21 cellular contexts compared by ENCODE assay signal in genomic region chr5:68245325-68245724, GRCh38.
DNase-seq lines count a peak whose midpoint lies in the region; TF ChIP-seq lines count a peak whose summit lies in the region.
"Had no signal": no experiment of that assay in that cellular context is flagged by ENCODE, and none has a peak within 500 bp of the region (broad histone marks: within the 10 kb centered on the region; RNA-seq: fewer than 3 reads in every experiment).

No MANE protein-coding gene starts in this region.

- in situ Hi-C loops in brain microvascular endothelial cell (cut with HindIII; ENCODE audit: low pct_ligation_motif_present, low sequenced_read_pairs): no loop called here

- peak overlapping the region; percentile 78 for H3K4me2 ChIP-seq in Loucy (ENCODE audit: low read depth, low read length, poor library complexity, severe bottlenecking)

- H3F3A ChIP-seq in Loucy (ENCODE audit: low read depth): peaks cover 12% of the 10 kb centered on the region; the same call in 1 of the 2 replicates

- H3K36me3 ChIP-seq in Loucy (ENCODE audit: insufficient read depth, low read length): 0 out of 2 replicates have a peak, but pooled peaks cover 10% of the 10 kb centered on the region
- H3K36me3 ChIP-seq in neutrophil: no peaks in the 10 kb centered on the region
- H3K36me3 ChIP-seq in brain microvascular endothelial cell (replicated peaks): no peaks in the 10 kb centered on the region
- H3K36me3 ChIP-seq: gastrocnemius medialis, MG63, sigmoid colon, suprapubic skin had no signal

- peak overlapping the region; percentile 16 for H3K27ac ChIP-seq in neutrophil
- no peak overlapping the region for H3K27ac ChIP-seq in brain microvascular endothelial cell
- H3K27ac ChIP-seq: suprapubic skin had no signal

- H3K9me3 ChIP-seq in Loucy (ENCODE audit: insufficient read depth, low read depth, low read length) (no peaks in the 10 kb centered on the region), neutrophil (no peaks in the 10 kb centered on the region)
- H3K9me3 ChIP-seq: gastrocnemius medialis, MG63, sigmoid colon, suprapubic skin had no signal

- no peaks in the 10 kb centered on the region for H3K9me2 ChIP-seq in Loucy (replicated peaks; ENCODE audit: low read depth, low read length)

- peak; percentile 73 for DNase-seq in EH (ENCODE audit: low read depth)
- DNase-seq in fibroblast of gingiva (ENCODE audit: low read depth): peak; percentile 39
- no peak for DNase-seq in brain microvascular endothelial cell
- no peak for DNase-seq in hepatic stellate cell (ENCODE audit: low spot score)
- no peak for DNase-seq in inferior parietal cortex (ENCODE audit: extremely low spot score)
- DNase-seq: activated CD4-positive, alpha-beta T cell treated with anti-CD3 and anti-CD28 coated beads, Interleukin-2, amount 50 U/mL, for 48 hours; activated naive CD8-positive, alpha-beta T cell treated with anti-CD3 and anti-CD28 coated beads, Interleukin-2, amount 10 ng/mL, durations not matched to agents 7 days and 5 days; activated T-cell treated with anti-CD3 and anti-CD28 coated beads, Interleukin-2, amount 50 U/mL, for 1 hour; C1 segment of cervical spinal cord; central memory CD4-positive, alpha-beta T cell; effector memory CD4-positive, alpha-beta T cell; gastrocnemius medialis; MG63; NCI-H2029; RPMI8226; sigmoid colon; stimulated activated CD4-positive, alpha-beta T cell treated with anti-CD3 and anti-CD28 coated beads, Interleukin-2, amount 100 ng/mL, for 48 hours; SW 1271 had no signal

- H3K4me1 ChIP-seq in Loucy (ENCODE audit: insufficient read depth, low read length, poor library complexity, severe bottlenecking) (peaks cover 82% of the 10 kb centered on the region), neutrophil (ENCODE audit: control insufficient read depth in 1 of 2, insufficient read depth in 1 of 2, low read depth in 1 of 2, low read length in 1 of 2) (peaks cover 46 to 55% of the 10 kb centered on the region in 2 experiments)

- no peak overlapping the region for H2AFZ ChIP-seq in Loucy (ENCODE audit: low read length)

- peak overlapping the region; percentile 9 for H3K9ac ChIP-seq in Loucy (ENCODE audit: low read depth, low read length, poor library complexity, severe bottlenecking)

- H3K4me3 ChIP-seq in Loucy (ENCODE audit: low read length, poor library complexity, severe bottlenecking) (no peak overlapping the region), neutrophil (ENCODE audit: low read depth in 1 of 2, low read length in 1 of 2) (no peak overlapping the region), brain microvascular endothelial cell (ENCODE audit: low read depth, low read length) (no peak overlapping the region)
- H3K4me3 ChIP-seq: gastrocnemius medialis, MG63, sigmoid colon, suprapubic skin had no signal

- peaks cover 100% of the 10 kb centered on the region for H3K79me2 ChIP-seq in Loucy (ENCODE audit: insufficient read depth, low read length)

- no peaks in the 10 kb centered on the region for H3K27me3 ChIP-seq in Loucy (ENCODE audit: insufficient read depth, low read length, poor library complexity, severe bottlenecking)
- no peaks in the 10 kb centered on the region for H3K27me3 ChIP-seq in neutrophil
- H3K27me3 ChIP-seq in brain microvascular endothelial cell (replicated peaks): no peaks in the 10 kb centered on the region
- H3K27me3 ChIP-seq: gastrocnemius medialis, MG63, sigmoid colon, suprapubic skin had no signal

- TF ChIP-seq CTCF in Loucy (conservative IDR thresholded peaks at IDR 0.05; ENCODE audit: low read length) (no peak), neutrophil (IDR thresholded peaks at IDR 0.05) (no peak), brain microvascular endothelial cell (IDR thresholded peaks at IDR 0.05; ENCODE audit: low read depth, low read length, missing control alignments) (no peak)

- peaks cover 28% of the 10 kb centered on the region for H4K20me1 ChIP-seq in Loucy (ENCODE audit: insufficient read depth, low read length, poor library complexity, severe bottlenecking)

Comparison
In these comparisons a context has a peak if more than half of its experiments do, and no peak if none do; other contexts are left out.
1. DNase-seq: peak in EH (single experiment) and fibroblast of gingiva (single experiment); none in brain microvascular endothelial cell (single experiment), hepatic stellate cell (single experiment) and inferior parietal cortex (single experiment).